ENCODE assay signal across 1 cellular context in genomic region chr1:224380003-224380402, GRCh38.
A peak's percentile ranks its signal among the peaks of the same experiment; 100 is the strongest.
TF ChIP-seq lines count a peak whose summit lies in the region.

No MANE protein-coding gene starts in this region.

TF ChIP-seq in K562, 482 proteins besides CTCF, POLR2A, EP300 and RAD21:
- TF ChIP-seq FOXK2 (conservative IDR thresholded peaks at IDR 0.05 in 1 of 2, IDR thresholded peaks at IDR 0.05 in 1 of 2; ENCODE audit: low read depth in 2 of 2) (no peak), EGR1 (conservative IDR thresholded peaks at IDR 0.05) (peak; percentile 24)
TF ChIP-seq in K562: peak in this region for 1.
